31 cellular contexts compared by ENCODE assay signal in the genomic region with DNA sequence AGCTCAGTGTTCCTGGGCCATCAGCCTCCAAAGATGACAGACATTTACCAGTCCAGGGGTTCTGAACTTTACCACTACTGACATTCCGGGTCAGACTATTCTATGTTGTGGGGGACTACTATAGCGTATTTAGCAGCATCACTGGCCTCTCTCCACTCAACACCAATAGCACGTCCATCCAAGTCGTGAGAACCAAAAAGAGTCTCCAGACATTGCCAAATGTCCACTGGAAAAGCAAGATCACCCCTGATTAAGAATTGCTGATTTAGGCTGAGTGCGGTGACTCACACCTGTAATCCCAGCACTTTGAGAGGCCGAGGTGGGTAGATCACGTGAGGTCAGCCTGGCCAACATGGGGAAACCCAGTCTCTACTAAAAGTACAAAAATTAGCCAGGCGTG. TPM values are rescaled to one million over a fixed set of nuclear protein-coding genes. Genes with fewer than 3 reads are reported as not detected.
"Had no signal": no experiment of that assay in that cellular context is flagged by ENCODE, and none has a peak within 500 bp of the region (broad histone marks: within the 10 kb centered on the region; RNA-seq: fewer than 3 reads in every experiment).

No MANE protein-coding gene starts in this region.

- H3K9me3 Mint-ChIP-seq: immature natural killer cell; mesothelial cell of epicardium; naive B cell; natural killer cell; neural progenitor cell; stimulated activated naive B cell treated with anti-CD40 and anti-IgM and Interleukin-4, amounts not matched to agents 10 μg/mL and 1 μg/mL and 100 μg/mL, for 72 hours had no signal

- H3K4me3 Mint-ChIP-seq: immature natural killer cell; mesothelial cell of epicardium; natural killer cell; neural progenitor cell; stimulated activated naive B cell treated with anti-CD40 and anti-IgM and Interleukin-4, amounts not matched to agents 10 μg/mL and 1 μg/mL and 100 μg/mL, for 72 hours had no signal

- H3K27ac Mint-ChIP-seq: immature natural killer cell; mesothelial cell of epicardium; naive B cell; natural killer cell; neural progenitor cell; progenitor cell of endocrine pancreas; stimulated activated naive B cell treated with anti-CD40 and anti-IgM and Interleukin-4, amounts not matched to agents 10 μg/mL and 1 μg/mL and 100 μg/mL, for 72 hours had no signal

- H3K27ac ChIP-seq: left lung, lower lobe of right lung, neural progenitor cell, neutrophil, ovary, right atrium auricular region, right lobe of liver, stomach, testis, thyroid gland, transverse colon, upper lobe of left lung, vagina had no signal

- H3K4me3 ChIP-seq: left lung, lower lobe of right lung, neural progenitor cell, ovary, right atrium auricular region, right lobe of liver, smooth muscle cell, stomach, testis, thyroid gland, transverse colon, upper lobe of left lung, vagina had no signal

- H3K4me1 Mint-ChIP-seq: natural killer cell, neural progenitor cell had no signal

- H3K27me3 Mint-ChIP-seq: naive B cell; progenitor cell of endocrine pancreas; stimulated activated naive B cell treated with anti-CD40 and anti-IgM and Interleukin-4, amounts not matched to agents 10 μg/mL and 1 μg/mL and 100 μg/mL, for 72 hours had no signal

- H3K9me3 ChIP-seq: left lung, lower lobe of right lung, neutrophil, ovary, right atrium auricular region, right lobe of liver, stomach, testis, thyroid gland, transverse colon, upper lobe of left lung, vagina had no signal

- H3K36me3 ChIP-seq: neural progenitor cell had no signal

- DNase-seq: hypothalamus; immature natural killer cell; left colon; left lung; lower lobe of right lung; mammary epithelial cell; mesendoderm; naive B cell; natural killer cell; occipital lobe; ovary; right lobe of liver; stimulated activated CD4-positive, alpha-beta T cell treated with anti-CD3 and anti-CD28 coated beads, Interleukin-1b, Interleukin-23, amount 100 ng/mL, for 48 hours; stimulated activated CD4-positive, alpha-beta T cell treated with anti-CD3 and anti-CD28 coated beads, Interleukin-4, amount 100 ng/mL, for 1 hour; stimulated activated naive B cell treated with anti-CD40 and anti-IgM and Interleukin-4, amounts not matched to agents 10 μg/mL and 1 μg/mL and 100 μg/mL, for 72 hours; stimulated activated naive CD8-positive, alpha-beta T cell treated with anti-CD3 and anti-CD28 coated beads, Interleukin-15, Interleukin-2, amounts not matched to agents 100 U/mL and 50 U/mL, for 24 hours; stomach; testis; thyroid gland; transverse colon; upper lobe of left lung had no signal

- H3K36me3 Mint-ChIP-seq: natural killer cell had no signal

RNA-seq across cellular contexts. Expression of gene GAL3ST1, which starts 11.9 kb away (rescaled TPM):
- total RNA-seq: mammary epithelial cell, natural killer cell, pulmonary artery endothelial cell, smooth muscle cell, vagina had no signal

RNA-seq across cellular contexts. Expression of gene SEC14L6, which starts 39.9 kb away (rescaled TPM):
- total RNA-seq: mononuclear cell, pulmonary artery endothelial cell, skeletal muscle tissue, vagina had no signal
